1 cellular context compared by ENCODE assay signal in the genomic region with DNA sequence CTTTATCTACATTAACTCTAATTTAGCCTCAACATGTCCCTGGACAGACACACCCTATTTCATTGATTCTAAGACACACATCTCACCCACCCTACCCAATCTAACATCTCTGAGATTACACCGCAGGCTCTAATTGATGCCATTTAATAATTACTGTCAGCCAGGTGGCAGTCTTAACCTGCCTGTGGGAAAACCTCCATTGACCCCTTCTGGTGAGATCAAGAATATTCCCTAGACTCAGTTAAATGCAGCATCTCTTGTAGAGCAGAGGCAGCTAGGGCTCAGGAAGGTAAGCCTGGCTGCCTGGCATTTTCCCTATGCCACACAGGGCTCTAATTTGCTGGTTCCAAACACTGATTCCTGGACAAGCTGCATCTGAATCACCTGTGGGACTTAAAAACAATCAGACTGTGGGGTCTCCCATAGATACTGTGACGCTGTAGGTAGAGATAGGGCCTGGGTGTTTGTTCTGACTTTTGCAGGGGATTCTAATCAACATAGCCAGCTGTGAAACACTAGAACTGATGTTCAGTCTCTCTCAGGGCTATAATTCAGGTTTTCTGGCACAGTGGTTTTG.
TF ChIP-seq lines count a peak whose summit lies in the region.

No MANE protein-coding gene starts in this region.

TF ChIP-seq in K562, 482 proteins besides CTCF, POLR2A, EP300 and RAD21:
- TF ChIP-seq HBP1 (CRISPR knock-in tag; IDR thresholded peaks at IDR 0.05) = no peak
- peak; percentile 1 for TF ChIP-seq MEIS2 (IDR thresholded peaks at IDR 0.05; ENCODE audit: partially characterized antibody)
- no peak for TF ChIP-seq NFRKB (IDR thresholded peaks at IDR 0.05; ENCODE audit: low read depth)
- TF ChIP-seq, protein P1, sequence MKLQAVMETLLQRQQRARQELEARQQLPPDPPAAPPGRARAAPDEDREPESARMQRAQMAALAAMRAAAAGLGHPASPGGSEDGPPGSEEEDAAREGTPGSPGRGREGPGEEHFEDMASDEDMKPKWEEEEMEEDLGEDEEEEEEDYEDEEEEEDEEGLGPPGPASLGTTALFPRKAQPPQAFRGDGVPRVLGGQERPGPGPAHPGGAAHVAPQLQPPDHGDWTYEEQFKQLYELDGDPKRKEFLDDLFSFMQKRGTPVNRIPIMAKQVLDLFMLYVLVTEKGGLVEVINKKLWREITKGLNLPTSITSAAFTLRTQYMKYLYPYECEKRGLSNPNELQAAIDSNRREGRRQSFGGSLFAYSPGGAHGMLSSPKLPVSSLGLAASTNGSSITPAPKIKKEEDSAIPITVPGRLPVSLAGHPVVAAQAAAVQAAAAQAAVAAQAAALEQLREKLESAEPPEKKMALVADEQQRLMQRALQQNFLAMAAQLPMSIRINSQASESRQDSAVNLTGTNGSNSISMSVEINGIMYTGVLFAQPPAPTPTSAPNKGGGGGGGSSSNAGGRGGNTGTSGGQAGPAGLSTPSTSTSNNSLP (IDR thresholded peaks at IDR 0.05; ENCODE audit: borderline replicate concordance, low read depth, low read length) = peak; percentile 79; the same call in 1 of the 2 replicates
- TF ChIP-seq WHSC1 (IDR thresholded peaks at IDR 0.05; ENCODE audit: low read length) = no peak
- peak in 1 of 2 experiments; percentile 53; a peak in 1 of 4 replicates for TF ChIP-seq RCOR1 (IDR thresholded peaks at IDR 0.05; ENCODE audit: borderline replicate concordance in 1 of 2, low read depth in 2 of 2, low read length in 2 of 2)
- TF ChIP-seq TCF15 (CRISPR knock-in tag; IDR thresholded peaks at IDR 0.05) = no peak
- TF ChIP-seq SMC3 (conservative IDR thresholded peaks at IDR 0.05; ENCODE audit: insufficient read depth, low read depth, low read length) = 0 out of 2 replicates have a peak, but pooled peaks have one; percentile 28
- no peak for TF ChIP-seq MITF (IDR thresholded peaks at IDR 0.05)
- TF ChIP-seq, protein P2, sequence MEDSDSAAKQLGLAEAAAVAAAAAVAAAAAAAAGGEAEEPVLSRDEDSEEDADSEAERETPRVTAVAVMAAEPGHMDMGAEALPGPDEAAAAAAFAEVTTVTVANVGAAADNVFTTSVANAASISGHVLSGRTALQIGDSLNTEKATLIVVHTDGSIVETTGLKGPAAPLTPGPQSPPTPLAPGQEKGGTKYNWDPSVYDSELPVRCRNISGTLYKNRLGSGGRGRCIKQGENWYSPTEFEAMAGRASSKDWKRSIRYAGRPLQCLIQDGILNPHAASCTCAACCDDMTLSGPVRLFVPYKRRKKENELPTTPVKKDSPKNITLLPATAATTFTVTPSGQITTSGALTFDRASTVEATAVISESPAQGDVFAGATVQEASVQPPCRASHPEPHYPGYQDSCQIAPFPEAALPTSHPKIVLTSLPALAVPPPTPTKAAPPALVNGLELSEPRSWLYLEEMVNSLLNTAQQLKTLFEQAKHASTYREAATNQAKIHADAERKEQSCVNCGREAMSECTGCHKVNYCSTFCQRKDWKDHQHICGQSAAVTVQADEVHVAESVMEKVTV (CRISPR knock-in tag; IDR thresholded peaks at IDR 0.05) = peak; percentile 67
- TF ChIP-seq, protein P3, sequence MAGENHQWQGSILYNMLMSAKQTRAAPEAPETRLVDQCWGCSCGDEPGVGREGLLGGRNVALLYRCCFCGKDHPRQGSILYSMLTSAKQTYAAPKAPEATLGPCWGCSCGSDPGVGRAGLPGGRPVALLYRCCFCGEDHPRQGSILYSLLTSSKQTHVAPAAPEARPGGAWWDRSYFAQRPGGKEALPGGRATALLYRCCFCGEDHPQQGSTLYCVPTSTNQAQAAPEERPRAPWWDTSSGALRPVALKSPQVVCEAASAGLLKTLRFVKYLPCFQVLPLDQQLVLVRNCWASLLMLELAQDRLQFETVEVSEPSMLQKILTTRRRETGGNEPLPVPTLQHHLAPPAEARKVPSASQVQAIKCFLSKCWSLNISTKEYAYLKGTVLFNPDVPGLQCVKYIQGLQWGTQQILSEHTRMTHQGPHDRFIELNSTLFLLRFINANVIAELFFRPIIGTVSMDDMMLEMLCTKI (IDR thresholded peaks at IDR 0.05; ENCODE audit: partially characterized antibody) = no peak
- TF ChIP-seq KAT2B (IDR thresholded peaks at IDR 0.05; ENCODE audit: low read depth, low read length) = no peak
- peak; percentile 30; the same call in 1 of the 2 replicates for TF ChIP-seq KLF16 (IDR thresholded peaks at IDR 0.05)
- TF ChIP-seq NCOR1 (IDR thresholded peaks at IDR 0.05) = no peak
- TF ChIP-seq ZNF75A (CRISPR knock-in tag; IDR thresholded peaks at IDR 0.05) = peak; percentile 55; the same call in 1 of the 2 replicates
TF ChIP-seq in K562: peak in this region for 7.
